9 cellular contexts compared by ENCODE assay signal in the genomic region with DNA sequence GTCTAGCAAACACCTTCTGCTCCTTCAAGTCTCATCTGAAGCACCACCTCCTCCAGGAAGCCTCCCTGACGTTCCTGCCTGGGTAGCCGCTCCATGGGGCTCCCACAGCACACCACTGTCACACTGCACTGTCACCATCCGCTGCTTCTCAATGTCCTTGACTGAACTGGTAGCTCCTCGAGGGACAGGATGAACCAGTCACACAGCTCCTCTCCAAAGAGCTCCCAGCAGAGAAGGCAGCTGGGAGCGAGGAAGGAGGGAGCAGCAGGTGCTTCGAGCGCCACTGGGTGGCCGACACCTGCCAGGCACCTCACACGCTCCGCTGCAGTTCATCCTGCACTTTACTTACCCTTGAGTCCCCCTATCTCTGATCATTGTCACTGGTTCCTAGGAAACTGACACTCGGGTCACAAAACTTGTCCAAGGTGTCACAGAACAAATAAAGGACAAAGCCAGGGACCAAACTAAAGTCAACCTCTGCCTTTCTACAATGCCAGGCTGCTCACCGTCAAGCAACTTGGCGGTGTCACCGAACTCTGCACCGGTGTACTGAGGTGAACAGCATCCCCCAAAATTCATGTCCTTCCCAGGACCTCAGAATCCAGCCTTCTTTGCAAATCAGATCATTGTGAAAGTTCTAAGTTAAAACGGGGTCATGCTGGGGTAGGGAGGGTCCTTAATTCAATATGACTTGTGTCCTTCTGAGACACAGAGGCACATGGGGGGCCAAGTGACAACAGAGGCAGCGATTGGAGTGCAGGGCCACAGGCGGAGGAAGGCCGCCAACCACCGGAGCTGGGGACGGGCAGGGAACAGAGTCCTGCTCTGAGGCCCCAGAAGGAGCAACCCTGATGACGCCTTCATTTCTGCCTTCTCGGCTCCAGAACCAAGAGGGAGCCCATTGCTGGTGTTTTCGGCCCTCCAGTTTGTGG. TPM values are rescaled to one million over a fixed set of nuclear protein-coding genes. Genes with fewer than 3 reads are reported as not detected.
DNase-seq lines count a peak whose midpoint lies in the region; ATAC-seq, FAIRE-seq and TF ChIP-seq lines count a peak whose summit lies in the region.
"Had no signal": no experiment of that assay in that cellular context is flagged by ENCODE, and none has a peak within 500 bp of the region (broad histone marks: within the 10 kb centered on the region; RNA-seq: fewer than 3 reads in every experiment).

No MANE protein-coding gene starts in this region.

- no peak for FAIRE-seq in A549 (lab: Jason Lieb, UNC)

- no peaks in the 10 kb centered on the region for H3K27me3 Mint-ChIP-seq in activated CD8-positive, alpha-beta T cell treated with anti-CD3 and anti-CD28 coated beads, Interleukin-2, amount 10 ng/mL, durations not matched to agents 7 days and 5 days (ENCODE audit: low read depth)

- POLR2A ChIA-PET in A549 (lab: Yijun Ruan, JAX): interaction anchor here (1.1 kb wide), 1 partner anchor 22 kb away, joined by 5 read pairs; a partner anchor contains a TSS
- POLR2A ChIA-PET in HEK293T (lab: Yijun Ruan, JAX): interaction anchor here (1.1 to 5.7 kb wide), 5 partner anchors 10 to 114 kb away, joined by 3 to 55 read pairs (median 4); a partner anchor contains a TSS
- POLR2A ChIA-PET in activated CD8-positive, alpha-beta T cell treated with anti-CD3 and anti-CD28 coated beads, Interleukin-2, amount 10 ng/mL, durations not matched to agents 7 days and 5 days (lab: Charles Lee): interaction anchor here (1.1 to 3.8 kb wide), 4 partner anchors 13 to 47 kb away, joined by 3 to 87 read pairs (median 16); a partner anchor contains a TSS

- no peak for TF ChIP-seq RAD21 in A549 (conservative IDR thresholded peaks at IDR 0.05 in 1 of 2, IDR thresholded peaks at IDR 0.05 in 1 of 2)

- CTCF ChIA-PET in A549 (lab: Yijun Ruan, JAX) (interaction anchor here (1.0 to 5.4 kb wide), 4 partner anchors 8 to 393 kb away, joined by 3 to 24 read pairs (median 4); no protein-coding TSS in a partner anchor), HEK293T (lab: Yijun Ruan, JAX) (interaction anchor here (0.6 to 1.7 kb wide), 2 partner anchors 13 to 334 kb away, joined by 3 to 6 read pairs; no protein-coding TSS in a partner anchor)
- CTCF ChIA-PET in activated CD8-positive, alpha-beta T cell treated with anti-CD3 and anti-CD28 coated beads, Interleukin-2, amount 10 ng/mL, durations not matched to agents 7 days and 5 days (lab: Charles Lee): interaction anchor here (1.1 to 7.1 kb wide), 7 partner anchors 10 to 31 kb away, joined by 4 to 94 read pairs (median 20); a partner anchor contains a TSS

- DNase-seq in A549 (ENCODE audit: low read depth in 1 of 2, low spot score in 1 of 2) (no peak), HEK293T (ENCODE audit: extremely low spot score) (no peak), lower lobe of right lung (no peak), SHP77 treated with DMSO at 0.1 percent for 48 hours (lab: John Stamatoyannopoulos, UW) (no peak)
- no peak for DNase-seq in activated CD8-positive, alpha-beta T cell treated with anti-CD3 and anti-CD28 coated beads, Interleukin-2, amount 10 ng/mL, durations not matched to agents 7 days and 5 days
- DNase-seq in stimulated activated CD4-positive, alpha-beta T cell treated with anti-CD3 and anti-CD28 coated beads, Interleukin-4, amount 100 ng/mL, for 4 hours: no peak

- H3K27ac Mint-ChIP-seq in activated CD8-positive, alpha-beta T cell treated with anti-CD3 and anti-CD28 coated beads, Interleukin-2, amount 10 ng/mL, durations not matched to agents 7 days and 5 days: peak overlapping the region; percentile 91

- H3K36me3 ChIP-seq in lower lobe of right lung: no peaks in the 10 kb centered on the region

- H3K4me1 ChIP-seq in A549: peaks cover 32% of the 10 kb centered on the region
- peaks cover 27% of the 10 kb centered on the region for H3K4me1 ChIP-seq in lower lobe of right lung

- H3K27ac ChIP-seq in A549 (peak overlapping the region; percentile 78 to 89), lower lobe of right lung (peak overlapping the region; percentile 79)

- H3K4me1 Mint-ChIP-seq in activated CD8-positive, alpha-beta T cell treated with anti-CD3 and anti-CD28 coated beads, Interleukin-2, amount 10 ng/mL, durations not matched to agents 7 days and 5 days (ENCODE audit: low read depth): peaks cover 78% of the 10 kb centered on the region

- H3K9me3 Mint-ChIP-seq in activated CD8-positive, alpha-beta T cell treated with anti-CD3 and anti-CD28 coated beads, Interleukin-2, amount 10 ng/mL, durations not matched to agents 7 days and 5 days (ENCODE audit: insufficient read depth): no peaks in the 10 kb centered on the region

- no peaks in the 10 kb centered on the region for H3K27me3 ChIP-seq in lower lobe of right lung (ENCODE audit: low read depth)

- no peak for TF ChIP-seq CTCF in A549 (IDR thresholded peaks at IDR 0.05)
- no peak for TF ChIP-seq CTCF in lower lobe of right lung (IDR thresholded peaks at IDR 0.05)

- H3K9me3 ChIP-seq in A549 (no peaks in the 10 kb centered on the region), lower lobe of right lung (no peaks in the 10 kb centered on the region)

- peaks cover 48% of the 10 kb centered on the region for H3K36me3 Mint-ChIP-seq in activated CD8-positive, alpha-beta T cell treated with anti-CD3 and anti-CD28 coated beads, Interleukin-2, amount 10 ng/mL, durations not matched to agents 7 days and 5 days (ENCODE audit: low read depth)

- no peak overlapping the region for H3K4me3 ChIP-seq in A549
- H3K4me3 ChIP-seq in lower lobe of right lung: no peak overlapping the region
- H3K4me3 ChIP-seq: lung had no signal

- no peak for TF ChIP-seq POLR2A in A549 (IDR thresholded peaks at IDR 0.05; ENCODE audit: low read length)

- intact Hi-C loops in lower lobe of right lung (cut with DNase I): no loop called here

- no peak for TF ChIP-seq EP300 in A549 (IDR thresholded peaks at IDR 0.05)

- peak in 1 of 2 experiments; percentile 8; a peak in 2 of 6 replicates for ATAC-seq in A549
- no peak for ATAC-seq in activated CD8-positive, alpha-beta T cell treated with anti-CD3 and anti-CD28 coated beads, Interleukin-2, amount 10 ng/mL, durations not matched to agents 7 days and 5 days
- no peak for ATAC-seq in lower lobe of right lung
- no peak for ATAC-seq in HG02678 (IDR thresholded peaks at IDR 0.05; ENCODE audit: unreplicated experiment)
- ATAC-seq in GM21619 (IDR thresholded peaks at IDR 0.05; ENCODE audit: unreplicated experiment): no peak

- H3K4me3 Mint-ChIP-seq in activated CD8-positive, alpha-beta T cell treated with anti-CD3 and anti-CD28 coated beads, Interleukin-2, amount 10 ng/mL, durations not matched to agents 7 days and 5 days: peak overlapping the region; percentile 81

- peak overlapping the region; percentile 70 for H3K4me2 ChIP-seq in A549

- 86% methylated on average over 24 of the region's 24 CpGs for WGBS in A549 (ENCODE audit: missing lambda C conversion rate)

TF ChIP-seq in A549, 52 proteins besides CTCF, POLR2A, EP300 and RAD21 (continues in another document):
- no peak for TF ChIP-seq HDAC2 (IDR thresholded peaks at IDR 0.05)
- no peak for TF ChIP-seq EHF (CRISPR knock-in tag; IDR thresholded peaks at IDR 0.05)
- TF ChIP-seq ESRRA (IDR thresholded peaks at IDR 0.05; ENCODE audit: borderline replicate concordance, low read length): no peak

TF ChIP-seq in HEK293T, 16 proteins besides CTCF, POLR2A, EP300 and RAD21:
- TF ChIP-seq HDGF (IDR thresholded peaks at IDR 0.05; ENCODE audit: borderline replicate concordance): 0 out of 2 replicates have a peak, but pooled peaks have one; percentile 33
- TF ChIP-seq SP1 (IDR thresholded peaks at IDR 0.05): no peak

RNA-seq across cellular contexts. Expression of a gene that starts 5.5 kb away (rescaled TPM):
- 171 and 291 TPM in 2 replicates for polyA plus RNA-seq in A549 (2011; rRNA removed)
- 46.4 and 54.2 TPM in 2 replicates for polyA plus RNA-seq in A549 (2012; cell fraction: cytosol; rRNA removed)
- polyA plus RNA-seq in A549 (2012; cell fraction: nucleus; rRNA removed): 11.5 and 12.5 TPM in 2 replicates
- 11.4 to 20.9 TPM (median 16.0 TPM) in 3 replicates for polyA plus RNA-seq in A549 (2017; fragmentation: RNase III; extraction: RNeasy Plus Mini Kit Qiagen cat#74134 plus additional on column Dnase treatment)
- polyA minus RNA-seq in A549 (2011; rRNA and poly(A)+ RNA removed): 20.1 and 28.1 TPM in 2 replicates
- total RNA-seq in activated CD8-positive, alpha-beta T cell treated with anti-CD3 and anti-CD28 coated beads, Interleukin-2, amount 10 ng/mL, durations not matched to agents 7 days and 5 days: 1 to 10 TPM; 8.3 to 8.5 TPM
- total RNA-seq in lower lobe of right lung: 16.1 TPM

RNA-seq across cellular contexts. Expression of a gene that starts 21.5 kb away (rescaled TPM):
- polyA plus RNA-seq in A549 (2011; rRNA removed) (42.8 and 78.2 TPM in 2 replicates), A549 (2017; fragmentation: RNase III; extraction: RNeasy Plus Mini Kit Qiagen cat#74134 plus additional on column Dnase treatment) (41.3 to 46.7 TPM (median 46.1 TPM) in 3 replicates)
- polyA plus RNA-seq in A549 (2012; cell fraction: cytosol; rRNA removed): 20.7 and 30.2 TPM in 2 replicates
- polyA plus RNA-seq in A549 (2012; cell fraction: nucleus; rRNA removed): 8.3 and 12.5 TPM in 2 replicates
- polyA minus RNA-seq in A549 (2011; rRNA and poly(A)+ RNA removed): 10.5 and 13.6 TPM in 2 replicates
- total RNA-seq in activated CD8-positive, alpha-beta T cell treated with anti-CD3 and anti-CD28 coated beads, Interleukin-2, amount 10 ng/mL, durations not matched to agents 7 days and 5 days: 10 to 100 TPM; 65.5 to 67.4 TPM
- 48.8 TPM for total RNA-seq in lower lobe of right lung

RNA-seq across cellular contexts. Expression of a gene that starts 27.8 kb away (rescaled TPM):
- 11.7 and 13.2 TPM in 2 replicates for polyA plus RNA-seq in A549 (2011; rRNA removed)
- polyA plus RNA-seq in A549 (2012; cell fraction: cytosol; rRNA removed): 18.8 and 26.6 TPM in 2 replicates
- 15.6 and 21.2 TPM in 2 replicates for polyA plus RNA-seq in A549 (2012; cell fraction: nucleus; rRNA removed)
- polyA plus RNA-seq in A549 (2017; fragmentation: RNase III; extraction: RNeasy Plus Mini Kit Qiagen cat#74134 plus additional on column Dnase treatment): 11.4 to 13.9 TPM (median 12.6 TPM) in 3 replicates
- polyA minus RNA-seq in A549 (2011; rRNA and poly(A)+ RNA removed): 4.0 and 4.8 TPM in 2 replicates
- total RNA-seq in activated CD8-positive, alpha-beta T cell treated with anti-CD3 and anti-CD28 coated beads, Interleukin-2, amount 10 ng/mL, durations not matched to agents 7 days and 5 days: 10 to 100 TPM; 19.6 to 21.5 TPM
- total RNA-seq in lower lobe of right lung: 9.0 TPM

RNA-seq across cellular contexts. Expression of a gene that starts 47.7 kb away (rescaled TPM):
- polyA plus RNA-seq in A549 (2011; rRNA removed): 185 and 272 TPM in 2 replicates
- polyA plus RNA-seq in A549 (2012; cell fraction: cytosol; rRNA removed): 211 and 261 TPM in 2 replicates
- 116 and 120 TPM in 2 replicates for polyA plus RNA-seq in A549 (2012; cell fraction: nucleus; rRNA removed)
- 293 to 304 TPM (median 294 TPM) in 3 replicates for polyA plus RNA-seq in A549 (2017; fragmentation: RNase III; extraction: RNeasy Plus Mini Kit Qiagen cat#74134 plus additional on column Dnase treatment)
- 23.9 and 24.5 TPM in 2 replicates for polyA minus RNA-seq in A549 (2011; rRNA and poly(A)+ RNA removed)
- total RNA-seq in activated CD8-positive, alpha-beta T cell treated with anti-CD3 and anti-CD28 coated beads, Interleukin-2, amount 10 ng/mL, durations not matched to agents 7 days and 5 days: 100 to 1,000 TPM; 105 TPM
- total RNA-seq in lower lobe of right lung: 211 TPM
